8 cellular contexts compared by ENCODE assay signal in the genomic region with DNA sequence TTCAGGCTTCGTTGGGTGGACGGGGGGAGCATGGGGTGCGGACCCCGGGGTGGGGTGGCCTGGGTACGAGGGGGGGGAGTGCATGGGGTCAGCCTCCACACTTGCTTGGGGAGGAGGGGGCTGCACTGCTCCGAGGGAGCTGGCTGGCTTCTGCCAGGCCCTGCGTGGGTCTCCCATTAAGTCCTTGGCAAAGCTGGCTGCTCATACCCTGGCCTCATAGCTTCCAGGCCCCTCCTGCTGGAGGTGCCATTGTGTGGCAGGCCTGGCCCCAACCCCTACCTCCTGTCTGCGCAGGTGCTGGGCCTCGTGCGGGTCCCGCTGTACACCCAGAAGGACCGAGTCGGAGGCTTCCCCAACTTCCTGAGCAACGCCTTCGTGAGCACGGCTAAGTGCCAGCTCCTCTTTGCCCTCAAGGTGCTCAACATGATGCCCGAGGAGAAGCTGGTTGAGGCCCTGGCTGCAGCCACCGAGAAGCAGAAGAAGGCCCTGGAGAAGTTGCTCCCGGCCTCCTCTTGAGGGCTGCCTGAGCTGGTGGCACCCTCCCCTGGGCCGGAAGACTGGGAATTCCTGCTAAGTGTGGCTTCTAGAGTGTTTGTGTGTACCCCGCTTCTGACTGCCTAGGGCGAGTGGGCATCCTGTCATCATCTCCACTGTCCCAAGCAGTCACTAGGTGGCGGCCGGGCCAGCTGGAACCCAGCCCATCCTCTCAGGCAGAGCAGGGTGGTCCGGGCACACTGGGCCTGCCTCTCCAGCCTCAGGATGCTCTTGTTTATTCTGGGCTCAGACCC. TPM values are rescaled to one million over a fixed set of nuclear protein-coding genes. Genes with fewer than 3 reads are reported as not detected.
DNase-seq lines count a peak whose midpoint lies in the region; ATAC-seq and TF ChIP-seq lines count a peak whose summit lies in the region.

No MANE protein-coding gene starts in this region.

- ATAC-seq in naive B cell (ENCODE audit: low read depth in 2 of 2) (no peak), GM21390 (IDR thresholded peaks at IDR 0.05; ENCODE audit: unreplicated experiment) (no peak), GM21737 (IDR thresholded peaks at IDR 0.05; ENCODE audit: unreplicated experiment) (no peak)

- no peaks in the 10 kb centered on the region for H3K9me2 ChIP-seq in OCI-LY1 (ENCODE audit: low read depth, low read length)

- no peaks in the 10 kb centered on the region for H3K79me2 ChIP-seq in OCI-LY1 (ENCODE audit: insufficient read depth, low read length)

- no peaks in the 10 kb centered on the region for H4K20me1 ChIP-seq in OCI-LY1 (ENCODE audit: insufficient read depth, low read length)

- H3K9me3 Mint-ChIP-seq in naive B cell: no peaks in the 10 kb centered on the region

- H3K36me3 ChIP-seq in OCI-LY1 (ENCODE audit: insufficient read depth, low read length): peaks cover 43% of the 10 kb centered on the region; the same call in 1 of the 2 replicates
- peaks cover 49% of the 10 kb centered on the region for H3K36me3 ChIP-seq in effector memory CD4-positive, alpha-beta T cell (ENCODE audit: control insufficient read depth, insufficient read depth, low read length)

- H3K4me2 ChIP-seq in OCI-LY1 (ENCODE audit: low read length): peak overlapping the region; percentile 77

- no peaks in the 10 kb centered on the region for H3K36me3 Mint-ChIP-seq in naive B cell

- no peaks in the 10 kb centered on the region for H3K27me3 Mint-ChIP-seq in naive B cell

- peak overlapping the region in 4 of 6 donors; percentile 24 to 93 (median 86) for H3K27ac Mint-ChIP-seq in naive B cell

- peak overlapping the region; percentile 85 for H3K9ac ChIP-seq in OCI-LY1 (ENCODE audit: low read length)

- peaks cover 6 to 12% (median 12%) of the 10 kb centered on the region in 3 donors for H3K4me1 Mint-ChIP-seq in naive B cell

- H3K9me3 ChIP-seq in OCI-LY1 (ENCODE audit: low read length): no peaks in the 10 kb centered on the region
- no peaks in the 10 kb centered on the region for H3K9me3 ChIP-seq in effector memory CD4-positive, alpha-beta T cell (ENCODE audit: control insufficient read depth, low read length)

- TF ChIP-seq CTCF in OCI-LY1 (IDR thresholded peaks at IDR 0.05; ENCODE audit: low read length): peak; percentile 38; the same call in 1 of the 2 replicates

- no peaks in the 10 kb centered on the region for H3K27me3 ChIP-seq in OCI-LY1 (ENCODE audit: insufficient read depth, low read length)
- H3K27me3 ChIP-seq in effector memory CD4-positive, alpha-beta T cell (replicated peaks; ENCODE audit: control insufficient read depth, insufficient read depth, low read length, poor library complexity, severe bottlenecking): no peaks in the 10 kb centered on the region

- peak overlapping the region; percentile 85 for H3K4me3 ChIP-seq in OCI-LY1 (ENCODE audit: low read depth, low read length, poor library complexity, severe bottlenecking)
- H3K4me3 ChIP-seq in effector memory CD4-positive, alpha-beta T cell (ENCODE audit: insufficient read depth, low read depth, low read length, poor library complexity, severe bottlenecking): peak overlapping the region; percentile 80

- H3K4me1 ChIP-seq in OCI-LY1 (ENCODE audit: insufficient read depth, low read length, severe bottlenecking): peaks cover 21% of the 10 kb centered on the region
- peaks cover 20% of the 10 kb centered on the region for H3K4me1 ChIP-seq in effector memory CD4-positive, alpha-beta T cell (ENCODE audit: control insufficient read depth, insufficient read depth, low read length, poor library complexity, severe bottlenecking)

- DNase-seq in Ammon's horn (ENCODE audit: low spot score) (peak; percentile 62), naive B cell (no peak), putamen (ENCODE audit: low spot score) (no peak), kidney glomerular epithelial cell (lab: John Stamatoyannopoulos, UW) (no peak)
- DNase-seq in effector memory CD4-positive, alpha-beta T cell: no peak

- H3K27ac ChIP-seq in OCI-LY1 (ENCODE audit: low read depth, low read length, poor library complexity, severe bottlenecking): peak overlapping the region; percentile 17
- peak overlapping the region; percentile 80 for H3K27ac ChIP-seq in effector memory CD4-positive, alpha-beta T cell (ENCODE audit: insufficient read depth, low read length, poor library complexity, severe bottlenecking)

- H3K4me3 Mint-ChIP-seq in naive B cell: peak overlapping the region; percentile 71 to 94 (median 84)

- no peak overlapping the region for H2AFZ ChIP-seq in OCI-LY1 (ENCODE audit: low read length)

- no peaks in the 10 kb centered on the region; the same call in 1 of the 2 replicates for H3F3A ChIP-seq in OCI-LY1 (ENCODE audit: insufficient read depth, low read length)

RNA-seq across cellular contexts. Expression of a gene that starts 1.5 kb away (rescaled TPM):
- polyA plus RNA-seq in naive B cell (ENCODE audit: low read depth in 6 of 6): 100 to 1,000 TPM in 1 of 6 donors, 10 to 100 TPM in 5; 57.7 to 121 (median 76.4) TPM

RNA-seq across cellular contexts. Expression of a gene that starts 39.2 kb away (rescaled TPM):
- 1 to 10 TPM in 5 of 6 donors, not detected in 1; 3.9 to 8.3 (median 4.4) TPM for polyA plus RNA-seq in naive B cell (ENCODE audit: low read depth in 6 of 6)

RNA-seq across cellular contexts. Expression of a gene that starts 39.5 kb away (rescaled TPM):
- polyA plus RNA-seq in naive B cell (ENCODE audit: low read depth in 6 of 6): under 1 TPM in 4 of 6 donors, not detected in 2; 0.30 to 0.84 (median 0.35) TPM
